Comparison of ENCODE assay signal across 24 cellular contexts in the genomic region with DNA sequence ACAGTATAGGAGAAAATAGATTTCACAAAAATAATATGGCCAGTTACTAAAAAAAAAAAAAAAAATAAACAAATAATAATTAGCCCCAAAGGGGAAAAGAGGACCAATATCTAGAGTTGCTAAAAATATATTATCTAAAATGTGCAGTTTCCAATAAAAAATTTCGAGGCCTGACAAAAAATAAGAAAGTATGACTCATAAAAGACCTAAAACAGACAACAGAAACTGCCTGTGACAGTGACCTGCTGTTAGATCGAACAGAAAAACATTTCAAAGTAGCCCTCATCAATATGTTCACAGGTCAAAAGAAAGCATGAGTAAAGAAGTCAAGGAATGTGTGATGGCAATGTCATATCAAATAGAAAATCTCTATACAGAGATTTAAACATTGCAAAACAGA. TPM values are rescaled to one million over a fixed set of nuclear protein-coding genes. Genes with fewer than 3 reads are reported as not detected.
DNase-seq lines count a peak whose midpoint lies in the region; ATAC-seq and TF ChIP-seq lines count a peak whose summit lies in the region.
"Had no signal": no experiment of that assay in that cellular context is flagged by ENCODE, and none has a peak within 500 bp of the region (broad histone marks: within the 10 kb centered on the region; RNA-seq: fewer than 3 reads in every experiment).

No MANE protein-coding gene starts in this region.

- no TSS peak for BruUV-seq in Calu3 (replicated peaks; lab: Mats Ljungman, UMichigan)

- no peaks in the 10 kb centered on the region for H3K9me3 Mint-ChIP-seq in CD8-positive, alpha-beta T cell
- H3K9me3 Mint-ChIP-seq in Calu3 (ENCODE audit: low read depth, unreplicated experiment) = peaks cover 1% of the 10 kb centered on the region
- H3K9me3 Mint-ChIP-seq: CD4-positive, alpha-beta T cell had no signal

- no peak overlapping the region for H3K4me3 Mint-ChIP-seq in CD8-positive, alpha-beta T cell
- no peak overlapping the region for H3K4me3 Mint-ChIP-seq in Calu3 (ENCODE audit: low read depth, unreplicated experiment)
- H3K4me3 Mint-ChIP-seq: CD4-positive, alpha-beta T cell; WTC11 had no signal

- intact Hi-C loops in CD8-positive, alpha-beta T cell (cut with DNase I, micrococcal nuclease) = no loop called here
- intact Hi-C loops in Calu3 (cut with micrococcal nuclease; ENCODE audit: unreplicated experiment) = no loop called here

- H3K4me3 ChIP-seq in effector memory CD4-positive, alpha-beta T cell (ENCODE audit: insufficient read depth, low read depth, low read length, poor library complexity, severe bottlenecking) = no peak overlapping the region
- no peak overlapping the region for H3K4me3 ChIP-seq in CD8-positive, alpha-beta T cell (ENCODE audit: low read depth, low read length)
- H3K4me3 ChIP-seq: pancreas, PC-9, skin epidermis, uterus had no signal

- peaks cover 43% of the 10 kb centered on the region for H3K27me3 Mint-ChIP-seq in CD8-positive, alpha-beta T cell (ENCODE audit: low read depth)
- H3K27me3 Mint-ChIP-seq in Calu3 (ENCODE audit: unreplicated experiment) = no peaks in the 10 kb centered on the region

- no peak overlapping the region for H3K27ac Mint-ChIP-seq in CD8-positive, alpha-beta T cell
- no peak overlapping the region for H3K27ac Mint-ChIP-seq in Calu3 (ENCODE audit: unreplicated experiment)
- H3K27ac Mint-ChIP-seq: CD4-positive, alpha-beta T cell; WTC11 had no signal

- no peak for TF ChIP-seq CTCF in CD8-positive, alpha-beta T cell (IDR thresholded peaks at IDR 0.05)
- no peak for TF ChIP-seq CTCF in Calu3 (IDR thresholded peaks at IDR 0.05; ENCODE audit: unreplicated experiment)

- no peak overlapping the region for H3K27ac ChIP-seq in effector memory CD4-positive, alpha-beta T cell (ENCODE audit: insufficient read depth, low read length, poor library complexity, severe bottlenecking)
- no peak overlapping the region for H3K27ac ChIP-seq in CD8-positive, alpha-beta T cell (ENCODE audit: low read depth, low read length)
- H3K27ac ChIP-seq: HL-60, KMS-11, pancreas, PC-9, skin epidermis, uterus had no signal

- no peaks in the 10 kb centered on the region for H3K4me1 ChIP-seq in effector memory CD4-positive, alpha-beta T cell (ENCODE audit: control insufficient read depth, insufficient read depth, low read length, poor library complexity, severe bottlenecking)
- H3K4me1 ChIP-seq in CD8-positive, alpha-beta T cell (ENCODE audit: insufficient read depth, low read length) = no peaks in the 10 kb centered on the region
- H3K4me1 ChIP-seq: pancreas, uterus had no signal

- ATAC-seq in GM18498 (IDR thresholded peaks at IDR 0.05; ENCODE audit: unreplicated experiment) = peak; percentile 48
- peak; percentile 33 for ATAC-seq in GM19324 (IDR thresholded peaks at IDR 0.05; ENCODE audit: low FRiP score, unreplicated experiment)
- ATAC-seq in GM21737 (IDR thresholded peaks at IDR 0.05; ENCODE audit: unreplicated experiment) = peak; percentile 49
- ATAC-seq in HG03139 (IDR thresholded peaks at IDR 0.05; ENCODE audit: unreplicated experiment) = peak; percentile 48
- no peak for ATAC-seq in HG02763 (IDR thresholded peaks at IDR 0.05; ENCODE audit: unreplicated experiment)
- ATAC-seq in CD8-positive, alpha-beta T cell = no peak
- ATAC-seq: left lobe of liver, pancreas, WTC11 had no signal

- H3K36me3 ChIP-seq in effector memory CD4-positive, alpha-beta T cell (ENCODE audit: control insufficient read depth, insufficient read depth, low read length) = no peaks in the 10 kb centered on the region
- H3K36me3 ChIP-seq in CD8-positive, alpha-beta T cell (ENCODE audit: insufficient read depth, low read length) = no peaks in the 10 kb centered on the region
- H3K36me3 ChIP-seq: pancreas, uterus had no signal

- no peaks in the 10 kb centered on the region for H3K9me3 ChIP-seq in effector memory CD4-positive, alpha-beta T cell (ENCODE audit: control insufficient read depth, low read length)
- H3K9me3 ChIP-seq in CD8-positive, alpha-beta T cell (ENCODE audit: low read length) = no peaks in the 10 kb centered on the region
- H3K9me3 ChIP-seq: pancreas, uterus had no signal

- no peak for DNase-seq in effector memory CD4-positive, alpha-beta T cell
- no peak for DNase-seq in CD8-positive, alpha-beta T cell
- DNase-seq in Calu3 = no peak
- DNase-seq: activated naive CD4-positive, alpha-beta T cell; CD4-positive, alpha-beta T cell; EL; H7; NCI-H1417; NCI-H345; pancreas; PC-9; stimulated activated naive CD4-positive, alpha-beta T cell treated with Interleukin-2 at 50 U/mL for 16 hours; SW 1271; uterus had no signal

- no peaks in the 10 kb centered on the region for H3K4me1 Mint-ChIP-seq in CD8-positive, alpha-beta T cell (ENCODE audit: low read depth)
- H3K4me1 Mint-ChIP-seq in Calu3 (ENCODE audit: low read depth, unreplicated experiment) = no peaks in the 10 kb centered on the region

- H3K27me3 ChIP-seq in effector memory CD4-positive, alpha-beta T cell (replicated peaks; ENCODE audit: control insufficient read depth, insufficient read depth, low read length, poor library complexity, severe bottlenecking) = no peaks in the 10 kb centered on the region
- H3K27me3 ChIP-seq in CD8-positive, alpha-beta T cell (ENCODE audit: insufficient read depth, low read length) = no peaks in the 10 kb centered on the region
- H3K27me3 ChIP-seq: pancreas, uterus had no signal

- POLR2A ChIA-PET in CD8-positive, alpha-beta T cell (lab: Charles Lee) = no interaction called here

- H3K36me3 Mint-ChIP-seq in CD8-positive, alpha-beta T cell = no peaks in the 10 kb centered on the region
- no peaks in the 10 kb centered on the region for H3K36me3 Mint-ChIP-seq in Calu3 (ENCODE audit: insufficient read depth, unreplicated experiment)
- H3K36me3 Mint-ChIP-seq: WTC11 had no signal

- CTCF ChIA-PET in CD8-positive, alpha-beta T cell (lab: Charles Lee) = no interaction called here
- CTCF ChIA-PET in Calu3 (lab: Charles Lee) = no interaction called here

RNA-seq across cellular contexts. Expression of a gene that starts 11.8 kb away (rescaled TPM):
- not detected for total RNA-seq in CD8-positive, alpha-beta T cell
- 14.6 and 18.5 TPM in 2 replicates for total RNA-seq in Calu3 (2022)
- total RNA-seq: CD4-positive, alpha-beta T cell had no signal

Comparison
In these comparisons a context has a peak if more than half of its experiments do, and no peak if none do; other contexts are left out.
1. ATAC-seq: peak in GM18498 (single experiment), GM19324 (single experiment), GM21737 (single experiment) and HG03139 (single experiment); none in HG02763 (single experiment) and CD8-positive, alpha-beta T cell (single experiment).
2. RNA of a gene that starts 11.8 kb away (total RNA-seq): 14.6 to 18.5 TPM in Calu3; not detected in CD8-positive, alpha-beta T cell; every median in the first group is over 10 times any median in the second.